ENCODE assay signal across 1 cellular context in the genomic region with DNA sequence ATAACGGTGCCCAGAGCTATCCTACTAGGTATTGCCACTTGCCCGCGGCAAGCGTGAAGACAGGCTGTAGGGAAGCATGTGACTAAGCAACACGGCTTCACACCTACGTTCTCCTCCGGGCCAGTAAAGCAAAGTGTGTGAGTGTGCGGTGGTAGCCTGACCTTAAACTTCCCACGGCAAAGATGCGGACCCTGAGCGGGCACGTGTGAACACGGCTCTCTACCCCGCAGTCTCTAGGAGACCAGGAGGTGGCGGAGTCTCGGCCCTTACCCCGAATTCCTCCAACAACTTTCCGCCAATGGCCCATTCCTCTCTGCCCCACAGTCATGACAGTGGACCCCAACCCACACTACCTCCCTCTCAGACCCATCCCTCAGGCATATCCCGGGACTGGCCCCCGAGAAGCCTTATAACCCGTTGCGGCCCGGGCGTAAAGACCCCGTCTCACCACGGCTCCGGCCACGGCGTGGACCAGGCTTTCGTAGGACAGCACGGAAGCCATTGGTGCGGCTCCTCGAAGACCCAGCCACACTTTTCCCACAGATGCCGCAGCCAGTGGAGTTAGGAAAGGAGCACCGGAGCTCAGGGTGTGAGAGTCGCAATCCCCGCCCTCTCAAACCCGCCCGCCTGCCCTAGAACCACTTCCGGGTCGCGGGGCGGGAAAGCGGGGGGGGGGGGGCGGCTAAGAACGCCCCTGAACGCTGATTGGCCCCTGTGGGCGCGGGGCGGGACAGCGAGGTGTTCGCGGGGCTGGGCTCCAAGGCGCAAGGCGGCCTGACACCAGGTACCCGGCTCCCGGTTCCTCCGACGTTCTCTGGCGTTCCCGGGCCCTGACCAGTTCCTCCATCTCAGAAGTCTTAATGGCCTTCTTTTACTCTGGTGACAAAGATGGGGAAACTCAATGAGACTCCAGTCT.
TF ChIP-seq lines count a peak whose summit lies in the region.

A gene with protein sequence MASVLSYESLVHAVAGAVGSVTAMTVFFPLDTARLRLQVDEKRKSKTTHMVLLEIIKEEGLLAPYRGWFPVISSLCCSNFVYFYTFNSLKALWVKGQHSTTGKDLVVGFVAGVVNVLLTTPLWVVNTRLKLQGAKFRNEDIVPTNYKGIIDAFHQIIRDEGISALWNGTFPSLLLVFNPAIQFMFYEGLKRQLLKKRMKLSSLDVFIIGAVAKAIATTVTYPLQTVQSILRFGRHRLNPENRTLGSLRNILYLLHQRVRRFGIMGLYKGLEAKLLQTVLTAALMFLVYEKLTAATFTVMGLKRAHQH (minus strand): TSS at position 600 of the 916 bp plus-strand sequence. CDS start 98 bp downstream, at position 502.

TF ChIP-seq in SK-N-SH, 30 proteins besides CTCF, POLR2A, EP300 and RAD21 (continued from another document):
- TF ChIP-seq, protein P1, sequence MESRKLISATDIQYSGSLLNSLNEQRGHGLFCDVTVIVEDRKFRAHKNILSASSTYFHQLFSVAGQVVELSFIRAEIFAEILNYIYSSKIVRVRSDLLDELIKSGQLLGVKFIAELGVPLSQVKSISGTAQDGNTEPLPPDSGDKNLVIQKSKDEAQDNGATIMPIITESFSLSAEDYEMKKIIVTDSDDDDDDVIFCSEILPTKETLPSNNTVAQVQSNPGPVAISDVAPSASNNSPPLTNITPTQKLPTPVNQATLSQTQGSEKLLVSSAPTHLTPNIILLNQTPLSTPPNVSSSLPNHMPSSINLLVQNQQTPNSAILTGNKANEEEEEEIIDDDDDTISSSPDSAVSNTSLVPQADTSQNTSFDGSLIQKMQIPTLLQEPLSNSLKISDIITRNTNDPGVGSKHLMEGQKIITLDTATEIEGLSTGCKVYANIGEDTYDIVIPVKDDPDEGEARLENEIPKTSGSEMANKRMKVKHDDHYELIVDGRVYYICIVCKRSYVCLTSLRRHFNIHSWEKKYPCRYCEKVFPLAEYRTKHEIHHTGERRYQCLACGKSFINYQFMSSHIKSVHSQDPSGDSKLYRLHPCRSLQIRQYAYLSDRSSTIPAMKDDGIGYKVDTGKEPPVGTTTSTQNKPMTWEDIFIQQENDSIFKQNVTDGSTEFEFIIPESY (IDR thresholded peaks at IDR 0.05; ENCODE audit: borderline replicate concordance, low read depth) = no peak
- TF ChIP-seq TCF12 (IDR thresholded peaks at IDR 0.05) (no peak), RCOR1 (IDR thresholded peaks at IDR 0.05; ENCODE audit: low read length) (no peak), NRF1 (IDR thresholded peaks at IDR 0.05; ENCODE audit: low read depth, low read length) (no peak), MXI1 (IDR thresholded peaks at IDR 0.05; ENCODE audit: low read depth, low read length) (peak; percentile 73; the same call in 1 of the 2 replicates), MEF2A (IDR thresholded peaks at IDR 0.05; ENCODE audit: borderline replicate concordance, low read depth) (no peak), NFIC (IDR thresholded peaks at IDR 0.05; ENCODE audit: borderline replicate concordance) (no peak), TAF1 (IDR thresholded peaks at IDR 0.05; ENCODE audit: borderline replicate concordance, low read depth, low read length) (no peak), SMC3 (IDR thresholded peaks at IDR 0.05; ENCODE audit: low read depth, low read length) (no peak)
- TF ChIP-seq, protein P2, sequence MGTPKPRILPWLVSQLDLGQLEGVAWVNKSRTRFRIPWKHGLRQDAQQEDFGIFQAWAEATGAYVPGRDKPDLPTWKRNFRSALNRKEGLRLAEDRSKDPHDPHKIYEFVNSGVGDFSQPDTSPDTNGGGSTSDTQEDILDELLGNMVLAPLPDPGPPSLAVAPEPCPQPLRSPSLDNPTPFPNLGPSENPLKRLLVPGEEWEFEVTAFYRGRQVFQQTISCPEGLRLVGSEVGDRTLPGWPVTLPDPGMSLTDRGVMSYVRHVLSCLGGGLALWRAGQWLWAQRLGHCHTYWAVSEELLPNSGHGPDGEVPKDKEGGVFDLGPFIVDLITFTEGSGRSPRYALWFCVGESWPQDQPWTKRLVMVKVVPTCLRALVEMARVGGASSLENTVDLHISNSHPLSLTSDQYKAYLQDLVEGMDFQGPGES (IDR thresholded peaks at IDR 0.05; ENCODE audit: low read depth, low read length) = no peak
- TF ChIP-seq, protein P3, sequence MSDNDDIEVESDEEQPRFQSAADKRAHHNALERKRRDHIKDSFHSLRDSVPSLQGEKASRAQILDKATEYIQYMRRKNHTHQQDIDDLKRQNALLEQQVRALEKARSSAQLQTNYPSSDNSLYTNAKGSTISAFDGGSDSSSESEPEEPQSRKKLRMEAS (IDR thresholded peaks at IDR 0.05; ENCODE audit: low read depth) = peak; percentile 39; the same call in 1 of the 2 replicates
